In genomic region chr5:173296737-173297676, GRCh38 we compare ENCODE assay signal across 1 cellular context.
TF ChIP-seq lines count a peak whose summit lies in the region.

No MANE protein-coding gene starts in this region.

TF ChIP-seq in HepG2, 621 proteins besides CTCF, POLR2A, EP300 and RAD21 (continued from another document and continues in another):
- no peak for TF ChIP-seq CREBL2 (CRISPR knock-in tag; IDR thresholded peaks at IDR 0.05; ENCODE audit: borderline replicate concordance)
- 0 out of 2 replicates have a peak, but pooled peaks have one; percentile 15 for TF ChIP-seq DRAP1 (CRISPR knock-in tag; IDR thresholded peaks at IDR 0.05)
- TF ChIP-seq ZFY (CRISPR knock-in tag; IDR thresholded peaks at IDR 0.05) = peak; percentile 10; the same call in 1 of the 2 replicates
- TF ChIP-seq REXO4 (CRISPR knock-in tag; IDR thresholded peaks at IDR 0.05; ENCODE audit: borderline replicate concordance) = no peak
- TF ChIP-seq ZBTB42 (CRISPR knock-in tag; IDR thresholded peaks at IDR 0.05) = no peak
- no peak for TF ChIP-seq KMT2A (CRISPR knock-in tag; IDR thresholded peaks at IDR 0.05)
- peak; percentile 44 for TF ChIP-seq TAF1 (CRISPR knock-in tag; IDR thresholded peaks at IDR 0.05)
- no peak; the same call in 1 of the 2 replicates for TF ChIP-seq HOXA5 (CRISPR knock-in tag; IDR thresholded peaks at IDR 0.05)
- no peak for TF ChIP-seq ZNF276 (CRISPR knock-in tag; IDR thresholded peaks at IDR 0.05; ENCODE audit: low read depth)
- no peak for TF ChIP-seq CENPX (CRISPR knock-in tag; IDR thresholded peaks at IDR 0.05)
- no peak for TF ChIP-seq DBP (CRISPR knock-in tag; IDR thresholded peaks at IDR 0.05; ENCODE audit: not compliant biosample characterization)
- TF ChIP-seq PLSCR1 (CRISPR knock-in tag; IDR thresholded peaks at IDR 0.05; ENCODE audit: borderline replicate concordance) = no peak
- peak; percentile 27; the same call in 1 of the 2 replicates for TF ChIP-seq BORCS8-MEF2B (CRISPR knock-in tag; IDR thresholded peaks at IDR 0.05)
- TF ChIP-seq TRIM22 (IDR thresholded peaks at IDR 0.05) = no peak
- no peak; the same call in 1 of the 2 replicates for TF ChIP-seq ZNF121 (CRISPR knock-in tag; IDR thresholded peaks at IDR 0.05)
- TF ChIP-seq ARID3A (IDR thresholded peaks at IDR 0.05; ENCODE audit: low read depth, low read length) = no peak
- TF ChIP-seq ZNF484 (CRISPR knock-in tag; IDR thresholded peaks at IDR 0.05; ENCODE audit: borderline replicate concordance, low read depth) = no peak
- 0 out of 2 replicates have a peak, but pooled peaks have one; percentile 47 for TF ChIP-seq ZNF605 (CRISPR knock-in tag; IDR thresholded peaks at IDR 0.05)
- TF ChIP-seq ZNF441 (CRISPR knock-in tag; IDR thresholded peaks at IDR 0.05; ENCODE audit: borderline replicate concordance) = no peak
- TF ChIP-seq SKIL (CRISPR knock-in tag; IDR thresholded peaks at IDR 0.05; ENCODE audit: borderline replicate concordance) = no peak; the same call in none of the 2 replicates
- TF ChIP-seq MXI1 (IDR thresholded peaks at IDR 0.05; ENCODE audit: borderline replicate concordance, low read depth, low read length) = no peak; the same call in 2 of the 3 replicates
- TF ChIP-seq MLX (CRISPR knock-in tag; IDR thresholded peaks at IDR 0.05) = no peak
- peak; percentile 36 for TF ChIP-seq XRCC5 (optimal IDR thresholded peaks at IDR 0.05; ENCODE audit: low read length)
- 0 out of 2 replicates have a peak, but pooled peaks have one; percentile 32 for TF ChIP-seq JUND (CRISPR knock-in tag; IDR thresholded peaks at IDR 0.05)
- no peak for TF ChIP-seq ZSCAN22 (CRISPR knock-in tag; IDR thresholded peaks at IDR 0.05)
- no peak for TF ChIP-seq CSRNP2 (CRISPR knock-in tag; conservative IDR thresholded peaks at IDR 0.05; ENCODE audit: low read depth)
- TF ChIP-seq MLXIP (CRISPR knock-in tag; IDR thresholded peaks at IDR 0.05; ENCODE audit: borderline replicate concordance) = no peak
- TF ChIP-seq KDM1A (CRISPR knock-in tag; IDR thresholded peaks at IDR 0.05) = no peak
- TF ChIP-seq ZNF260 (CRISPR knock-in tag; IDR thresholded peaks at IDR 0.05; ENCODE audit: borderline replicate concordance, low read depth) = no peak
- TF ChIP-seq ZNF549 (CRISPR knock-in tag; IDR thresholded peaks at IDR 0.05) = no peak
- no peak for TF ChIP-seq ZNF737 (CRISPR knock-in tag; IDR thresholded peaks at IDR 0.05; ENCODE audit: borderline replicate concordance)
- TF ChIP-seq ZNF660 (CRISPR knock-in tag; IDR thresholded peaks at IDR 0.05; ENCODE audit: borderline replicate concordance, low read depth) = no peak
- TF ChIP-seq PPARG (CRISPR knock-in tag; conservative IDR thresholded peaks at IDR 0.05) = no peak
- TF ChIP-seq ZMYM2 (CRISPR knock-in tag; IDR thresholded peaks at IDR 0.05) = no peak
- no peak for TF ChIP-seq ZNF841 (CRISPR knock-in tag; IDR thresholded peaks at IDR 0.05; ENCODE audit: borderline replicate concordance)
- peak; percentile 48; the same call in 1 of the 2 replicates for TF ChIP-seq ZMYM3 (CRISPR knock-in tag; IDR thresholded peaks at IDR 0.05)
- TF ChIP-seq MAX (IDR thresholded peaks at IDR 0.05) = peak; percentile 58
- TF ChIP-seq ZNF775 (CRISPR knock-in tag; IDR thresholded peaks at IDR 0.05; ENCODE audit: borderline replicate concordance) = no peak
- no peak for TF ChIP-seq CCAR2 (optimal IDR thresholded peaks at IDR 0.05; ENCODE audit: low read depth, low read length)
- TF ChIP-seq SRSF1 (optimal IDR thresholded peaks at IDR 0.05; ENCODE audit: low read depth, low read length) = peak; percentile 54
- TF ChIP-seq CENPT (CRISPR knock-in tag; IDR thresholded peaks at IDR 0.05; ENCODE audit: low read depth) = no peak
- no peak for TF ChIP-seq ZNF251 (CRISPR knock-in tag; IDR thresholded peaks at IDR 0.05)
- TF ChIP-seq EHMT2 (IDR thresholded peaks at IDR 0.05; ENCODE audit: borderline replicate concordance, low read depth, low read length) = no peak
- peak; percentile 49; the same call in 1 of the 2 replicates for TF ChIP-seq NCOR1 (IDR thresholded peaks at IDR 0.05; ENCODE audit: borderline replicate concordance, low read length)
- no peak for TF ChIP-seq FOXC1 (CRISPR knock-in tag; IDR thresholded peaks at IDR 0.05; ENCODE audit: borderline replicate concordance)
- peak; percentile 58; the same call in 1 of the 2 replicates for TF ChIP-seq ZNF770 (CRISPR knock-in tag; IDR thresholded peaks at IDR 0.05)
- peak; percentile 63; the same call in 1 of the 2 replicates for TF ChIP-seq MED1 (CRISPR knock-in tag; IDR thresholded peaks at IDR 0.05)
- no peak for TF ChIP-seq ZFP36 (IDR thresholded peaks at IDR 0.05; ENCODE audit: borderline replicate concordance, low read depth, low read length, partially characterized antibody)
- peak; percentile 65; the same call in 1 of the 2 replicates for TF ChIP-seq ZNF747 (CRISPR knock-in tag; IDR thresholded peaks at IDR 0.05; ENCODE audit: borderline replicate concordance)
